Comparison of ENCODE assay signal across 8 cellular contexts in genomic region chr22:23182289-23183106, GRCh38. TPM values are rescaled to one million over a fixed set of nuclear protein-coding genes. Genes with fewer than 3 reads are reported as not detected.
DNase-seq lines count a peak whose midpoint lies in the region; ATAC-seq and TF ChIP-seq lines count a peak whose summit lies in the region.

No MANE protein-coding gene starts in this region.

- H3K27ac ChIP-seq in left ventricle myocardium inferior (replicated peaks), result peak overlapping the region; percentile 27
- no peak overlapping the region for H3K27ac ChIP-seq in SJSA1
- peak overlapping the region; percentile 21 to 53 for H3K27ac ChIP-seq in left lung

- H3K4me3 ChIP-seq in left ventricle myocardium inferior (peak overlapping the region; percentile 78), SJSA1 (peak overlapping the region; percentile 76), astrocyte of the spinal cord (ENCODE audit: low read depth, low read length) (peak overlapping the region; percentile 63), left lung (peak overlapping the region; percentile 53 to 67)

- H3K9me3 ChIP-seq in left ventricle myocardium inferior (replicated peaks) (no peaks in the 10 kb centered on the region), SJSA1 (replicated peaks) (no peaks in the 10 kb centered on the region; the same call in 1 of the 2 replicates), left lung (no peaks in the 10 kb centered on the region)

- intact Hi-C loops in left ventricle myocardium inferior (cut with micrococcal nuclease), result no loop called here
- intact Hi-C loops in Right ventricle myocardium inferior (cut with DNase I), result loop anchor here (5.0 kb wide), 1 partner anchor 45 kb away; no protein-coding TSS in a partner anchor
- intact Hi-C loops in left lung (cut with DNase I), result loop anchor here in 1 of 2 donors (5.0 kb wide), 1 partner anchor 35 kb away; no protein-coding TSS in a partner anchor

- H3K4me1 ChIP-seq in left ventricle myocardium inferior (peaks cover 67% of the 10 kb centered on the region), SJSA1 (replicated peaks) (peaks cover 52% of the 10 kb centered on the region), left lung (peaks cover 24 to 79% of the 10 kb centered on the region in 2 donors)

- H3K36me3 ChIP-seq in left ventricle myocardium inferior (no peaks in the 10 kb centered on the region), SJSA1 (peaks cover 35% of the 10 kb centered on the region), left lung (no peaks in the 10 kb centered on the region)

- ATAC-seq in Right ventricle myocardium inferior (no peak), left lung (peak; percentile 2), GM21515 (IDR thresholded peaks at IDR 0.05; ENCODE audit: unreplicated experiment) (no peak)

- H3K27me3 ChIP-seq in left ventricle myocardium inferior (ENCODE audit: low read depth) (no peaks in the 10 kb centered on the region), SJSA1 (replicated peaks) (no peaks in the 10 kb centered on the region), left lung (no peaks in the 10 kb centered on the region)

- DNase-seq in left ventricle myocardium inferior (no peak), Right ventricle myocardium inferior (ENCODE audit: missing footprints) (no peak), SJSA1 (ENCODE audit: low read depth in 1 of 2, low spot score in 2 of 2) (no peak), astrocyte of the spinal cord (ENCODE audit: low read depth, low spot score) (no peak), left lung (peak in 1 of 2 donors; percentile 9), T1000 (lab: John Stamatoyannopoulos, UW) (no peak)
- peak; percentile 35 for DNase-seq in stimulated activated CD8-positive, alpha-beta memory T cell treated with anti-CD3 and anti-CD28 coated beads, Interleukin-12 subunit alpha, Interleukin-12 subunit beta, amount 100 ng/mL, for 24 hours (ENCODE audit: extremely low read depth)

- no peak for TF ChIP-seq CTCF in left ventricle myocardium inferior (IDR thresholded peaks at IDR 0.05; ENCODE audit: borderline replicate concordance)
- no peak for TF ChIP-seq CTCF in astrocyte of the spinal cord (IDR thresholded peaks at IDR 0.05; ENCODE audit: low read depth, low read length)
- TF ChIP-seq CTCF in left lung (IDR thresholded peaks at IDR 0.05), result no peak

- in situ Hi-C loops in astrocyte of the spinal cord (cut with HindIII; ENCODE audit: low sequenced_read_pairs), result no loop called here

RNA-seq across cellular contexts. Expression of gene BCR, which starts 2.2 kb away (rescaled TPM):
- total RNA-seq in left ventricle myocardium inferior, result 26.7 TPM
- 29.0 TPM for total RNA-seq in Right ventricle myocardium inferior
- total RNA-seq in SJSA1 (2014; rRNA removed; shearing (Covaris generic)), result 27.0 and 28.6 TPM in 2 replicates
- total RNA-seq in left lung, result 10 to 100 TPM; 66.1 to 70.4 TPM

RNA-seq across cellular contexts. Expression of gene RAB36, which starts 37.2 kb away (rescaled TPM):
- total RNA-seq in left ventricle myocardium inferior (0.47 TPM), Right ventricle myocardium inferior (0.54 TPM), left lung (1 to 10 TPM; 3.8 to 10.0 TPM)
- 0.42 TPM in 1 of 2 replicates, not detected in the other for total RNA-seq in SJSA1 (2014; rRNA removed; shearing (Covaris generic))

RNA-seq across cellular contexts. Expression of gene RSPH14, which starts 40.7 kb away (rescaled TPM):
- not detected for total RNA-seq in left ventricle myocardium inferior
- total RNA-seq in Right ventricle myocardium inferior, result not detected
- total RNA-seq in SJSA1 (2014; rRNA removed; shearing (Covaris generic)), result not detected in 2 replicates
- 1 to 10 TPM in 1 of 2 donors, under 1 TPM in 1; 0.41 to 1.8 TPM for total RNA-seq in left lung
